Comparison of ENCODE assay signal across 9 cellular contexts in the genomic region with DNA sequence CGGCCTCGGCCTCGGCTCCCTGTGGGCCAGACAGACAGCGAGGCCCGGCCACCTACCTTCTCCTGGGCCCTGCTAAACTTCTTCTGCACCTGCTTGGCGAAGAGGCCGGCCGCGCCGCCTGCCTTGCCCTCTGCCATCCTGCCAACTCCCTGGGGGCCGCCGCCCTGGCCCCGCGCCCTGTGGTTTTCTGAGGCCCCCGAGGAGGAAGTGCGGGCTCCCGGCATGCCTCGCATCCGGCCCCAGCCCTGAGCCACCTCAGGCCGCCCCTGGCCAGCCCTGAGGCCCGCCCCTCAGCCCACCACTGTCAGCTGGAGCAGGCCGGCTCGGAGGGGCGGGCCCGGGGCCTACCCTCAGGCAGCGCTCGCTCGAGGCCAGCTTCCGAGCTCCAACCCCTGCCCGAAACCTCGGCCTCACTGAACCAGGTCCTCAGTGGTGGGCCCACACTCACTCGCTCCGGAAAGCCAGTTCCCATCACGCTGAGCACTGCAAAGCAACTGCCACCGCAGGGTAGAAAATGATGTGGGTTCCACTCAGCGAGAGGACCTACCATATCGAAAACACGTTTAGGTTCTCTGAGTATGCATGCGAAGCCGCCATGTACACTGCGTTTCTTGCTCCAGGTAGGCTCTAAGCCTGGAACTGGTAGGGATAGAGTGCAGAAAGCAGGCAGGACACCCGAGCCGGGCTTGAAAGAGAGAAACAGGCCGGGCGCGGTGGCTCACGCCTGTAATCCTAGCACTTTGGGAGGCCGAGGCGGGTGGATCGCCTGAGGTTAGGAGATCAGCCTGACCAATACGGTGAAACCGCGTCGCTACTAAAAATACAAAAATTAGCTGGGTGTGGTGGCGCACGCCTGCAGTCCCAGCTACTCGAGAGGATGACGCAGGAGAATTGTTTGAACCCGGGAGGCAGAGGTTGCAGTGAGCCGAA. TPM values are rescaled to one million over a fixed set of nuclear protein-coding genes. Genes with fewer than 3 reads are reported as not detected.
A peak's percentile ranks its signal among the peaks of the same experiment; 100 is the strongest.
DNase-seq lines count a peak whose midpoint lies in the region; ATAC-seq and TF ChIP-seq lines count a peak whose summit lies in the region.
"Had no signal": no experiment of that assay in that cellular context is flagged by ENCODE, and none has a peak within 500 bp of the region (broad histone marks: within the 10 kb centered on the region; RNA-seq: fewer than 3 reads in every experiment).

TSS of gene BIN2 (minus strand) at position 209 of the 930 bp plus-strand sequence. CDS start at position 137, 72 bp downstream.

- H3K27me3 Mint-ChIP-seq in activated CD4-positive, alpha-beta T cell treated with anti-CD3 and anti-CD28 coated beads for 36 hours: no peaks in the 10 kb centered on the region
- no peaks in the 10 kb centered on the region for H3K27me3 Mint-ChIP-seq in effector memory CD8-positive, alpha-beta T cell

- peaks cover 78% of the 10 kb centered on the region for H3K4me1 Mint-ChIP-seq in activated CD4-positive, alpha-beta T cell treated with anti-CD3 and anti-CD28 coated beads for 36 hours
- H3K4me1 Mint-ChIP-seq in effector memory CD8-positive, alpha-beta T cell (ENCODE audit: low read depth in 2 of 2): peaks cover 64 to 78% of the 10 kb centered on the region in 2 donors

- peak within 1 kb of the TSS; percentile 87 for H3K4me3 Mint-ChIP-seq in activated CD4-positive, alpha-beta T cell treated with anti-CD3 and anti-CD28 coated beads for 36 hours
- H3K4me3 Mint-ChIP-seq in effector memory CD8-positive, alpha-beta T cell: peak within 1 kb of the TSS; percentile 92 to 94

- intact Hi-C loops in activated CD4-positive, alpha-beta T cell treated with anti-CD3 and anti-CD28 coated beads for 36 hours (cut with DNase I, micrococcal nuclease): loop anchor here (1.0 to 5.0 kb wide), 6 partner anchors 57 to 298 kb away; partner anchors contain the start of genes CSRNP2 (in 1 of the 2), DAZAP2 (in 1 of the 2), POU6F1 (in 1 of the 2) and SLC11A2 (in 1 of the 2)

- CTCF ChIA-PET in activated CD4-positive, alpha-beta T cell treated with anti-CD3 and anti-CD28 coated beads for 36 hours (lab: Charles Lee): interaction anchor here (4.5 kb wide), 1 partner anchor 16 kb away, joined by 22 read pairs; no protein-coding TSS in a partner anchor

- peak within 1 kb of the TSS; percentile 97 for H3K27ac Mint-ChIP-seq in activated CD4-positive, alpha-beta T cell treated with anti-CD3 and anti-CD28 coated beads for 36 hours
- peak within 1 kb of the TSS; percentile 88 to 97 for H3K27ac Mint-ChIP-seq in effector memory CD8-positive, alpha-beta T cell

- H3K9me3 Mint-ChIP-seq in activated CD4-positive, alpha-beta T cell treated with anti-CD3 and anti-CD28 coated beads for 36 hours (ENCODE audit: low read depth): no peaks in the 10 kb centered on the region
- no peaks in the 10 kb centered on the region for H3K9me3 Mint-ChIP-seq in effector memory CD8-positive, alpha-beta T cell

- peak; percentile 85 for DNase-seq in activated CD4-positive, alpha-beta T cell treated with anti-CD3 and anti-CD28 coated beads for 36 hours
- DNase-seq in effector memory CD8-positive, alpha-beta T cell: peak; percentile 64 to 70 (median 69)
- DNase-seq in stimulated activated CD4-positive, alpha-beta T cell treated with anti-CD3 and anti-CD28 coated beads, Interleukin-1b, Interleukin-23, amount 100 ng/mL, for 48 hours: peak; percentile 73
- DNase-seq in DMS79 (lab: John Stamatoyannopoulos, UW) (no peak), 8988T (no peak), NCI-H82 (lab: John Stamatoyannopoulos, UW) (no peak)

- H3K36me3 Mint-ChIP-seq in activated CD4-positive, alpha-beta T cell treated with anti-CD3 and anti-CD28 coated beads for 36 hours (ENCODE audit: low read depth): peaks cover 24% of the 10 kb centered on the region
- H3K36me3 Mint-ChIP-seq in effector memory CD8-positive, alpha-beta T cell (ENCODE audit: insufficient read depth): peaks cover 42% of the 10 kb centered on the region

- TF ChIP-seq POLR2A in GM18951 (IDR thresholded peaks at IDR 0.05; ENCODE audit: extremely low read depth, insufficient read depth, insufficient read length): peak; percentile 80

- peak; percentile 44 for ATAC-seq in HG03196 (IDR thresholded peaks at IDR 0.05; ENCODE audit: unreplicated experiment)
- peak; percentile 69 for ATAC-seq in activated CD4-positive, alpha-beta T cell treated with anti-CD3 and anti-CD28 coated beads for 36 hours
- peak; percentile 71 for ATAC-seq in effector memory CD8-positive, alpha-beta T cell (replicated peaks)

- in situ Hi-C loops in GM18951 (cut with MboI; ENCODE audit: low sequenced_read_pairs, unreplicated experiment): no loop called here

- POLR2A ChIA-PET in activated CD4-positive, alpha-beta T cell treated with anti-CD3 and anti-CD28 coated beads for 36 hours (lab: Charles Lee): interaction anchor here (0.5 kb wide), 1 partner anchor 558 kb away, joined by 10 read pairs; no protein-coding TSS in a partner anchor

RNA-seq across cellular contexts. Expression of gene BIN2, which starts in this region (rescaled TPM):
- 10 to 100 TPM; 39.9 to 48.8 TPM for total RNA-seq in activated CD4-positive, alpha-beta T cell treated with anti-CD3 and anti-CD28 coated beads for 36 hours
- total RNA-seq: M059J had no signal

Comparison
In these comparisons a context has a peak if more than half of its experiments do, and no peak if none do; other contexts are left out.
1. DNase-seq: peak in activated CD4-positive, alpha-beta T cell treated with anti-CD3 and anti-CD28 coated beads for 36 hours (single experiment), effector memory CD8-positive, alpha-beta T cell (3 of 3) and stimulated activated CD4-positive, alpha-beta T cell treated with anti-CD3 and anti-CD28 coated beads, Interleukin-1b, Interleukin-23, amount 100 ng/mL, for 48 hours (single experiment); none in DMS79 (single experiment), 8988T (single experiment) and NCI-H82 (single experiment).
2. Peak in every context shown above with its lines, with median percentiles within 50 percentile points of each other: ATAC-seq.